ENCODE assay signal across 12 cellular contexts in genomic region chr2:216349366-216349765, GRCh38. TPM values are rescaled to one million over a fixed set of nuclear protein-coding genes. Genes with fewer than 3 reads are reported as not detected.
A peak's percentile ranks its signal among the peaks of the same experiment; 100 is the strongest.
DNase-seq lines count a peak whose midpoint lies in the region; ATAC-seq, FAIRE-seq and TF ChIP-seq lines count a peak whose summit lies in the region.
"Had no signal": no experiment of that assay in that cellular context is flagged by ENCODE, and none has a peak within 500 bp of the region (broad histone marks: within the 10 kb centered on the region; RNA-seq: fewer than 3 reads in every experiment).

No MANE protein-coding gene starts in this region.

- in situ Hi-C loops in Panc1 (cut with HindIII; ENCODE audit: low pct_unique_long_range_greater_than_20kb, low sequenced_read_pairs) = no loop called here

- no peak for FAIRE-seq in H54 (lab: Jason Lieb, UNC)

- H3K27me3 ChIP-seq in CD4-positive, CD25-positive, alpha-beta regulatory T cell (ENCODE audit: control insufficient read depth, insufficient read depth, low read length) = no peaks in the 10 kb centered on the region
- no peaks in the 10 kb centered on the region for H3K27me3 ChIP-seq in Panc1 (ENCODE audit: control insufficient read depth, insufficient read depth, low read length)
- H3K27me3 ChIP-seq: ascending aorta, testis had no signal

- TF ChIP-seq CTCF in Panc1 (IDR thresholded peaks at IDR 0.05) = no peak

- peaks cover 0 to 2% (median 0%) of the 10 kb centered on the region in 7 donors for H3K9me3 Mint-ChIP-seq in CD4-positive, CD25-positive, alpha-beta regulatory T cell

- intact Hi-C loops in Panc1 (cut with micrococcal nuclease; ENCODE audit: unreplicated experiment) = no loop called here

- H3K36me3 Mint-ChIP-seq in CD4-positive, CD25-positive, alpha-beta regulatory T cell = peaks cover 3% of the 10 kb centered on the region

- peak overlapping the region in 1 of 3 donors; percentile 51 for H3K27ac Mint-ChIP-seq in CD4-positive, CD25-positive, alpha-beta regulatory T cell

- H3K4me1 Mint-ChIP-seq in CD4-positive, CD25-positive, alpha-beta regulatory T cell = peaks cover 20 to 77% (median 59%) of the 10 kb centered on the region in 4 donors

- no peak overlapping the region for H3K27ac ChIP-seq in CD4-positive, CD25-positive, alpha-beta regulatory T cell (ENCODE audit: insufficient read depth, low read length, poor library complexity, severe bottlenecking)
- H3K27ac ChIP-seq in Panc1 (ENCODE audit: low read length) = no peak overlapping the region
- H3K27ac ChIP-seq: ascending aorta, testis had no signal

- no TSS peak for BruUV-seq in Panc1 (replicated peaks; lab: Mats Ljungman, UMichigan)

- no peak for TF ChIP-seq POLR2A in H54 (IDR thresholded peaks at IDR 0.05; ENCODE audit: low read depth, low read length)

- peaks cover 62% of the 10 kb centered on the region for H3K4me1 ChIP-seq in CD4-positive, CD25-positive, alpha-beta regulatory T cell (ENCODE audit: control insufficient read depth, insufficient read depth, low read length, poor library complexity, severe bottlenecking)
- H3K4me1 ChIP-seq in Panc1 (ENCODE audit: control insufficient read depth, insufficient read depth, low read length) = no peaks in the 10 kb centered on the region
- H3K4me1 ChIP-seq: ascending aorta, testis had no signal

- H3K27me3 Mint-ChIP-seq in CD4-positive, CD25-positive, alpha-beta regulatory T cell = no peaks in the 10 kb centered on the region

- no peak overlapping the region for H3K4me3 ChIP-seq in CD4-positive, CD25-positive, alpha-beta regulatory T cell (ENCODE audit: low read depth, low read length)
- no peak overlapping the region for H3K4me3 ChIP-seq in Panc1 (ENCODE audit: low read depth in 2 of 2, low read length in 2 of 2)
- H3K4me3 ChIP-seq: ascending aorta, testis had no signal

- no peaks in the 10 kb centered on the region for H3K36me3 ChIP-seq in CD4-positive, CD25-positive, alpha-beta regulatory T cell (ENCODE audit: control insufficient read depth, insufficient read depth, low read length)
- no peaks in the 10 kb centered on the region for H3K36me3 ChIP-seq in Panc1 (ENCODE audit: control insufficient read depth, insufficient read depth, low read length)
- H3K36me3 ChIP-seq: ascending aorta had no signal

- DNase-seq in CD4-positive, CD25-positive, alpha-beta regulatory T cell = no peak
- DNase-seq in DMS153 (lab: John Stamatoyannopoulos, UW) = peak; percentile 81
- no peak for DNase-seq in Panc1 (ENCODE audit: low read depth, low spot score)
- DNase-seq in iPS-NIHi7 (ENCODE audit: extremely low spot score) = peak; percentile 56
- DNase-seq in A172 (ENCODE audit: low spot score) = no peak
- no peak for DNase-seq in Ammon's horn (ENCODE audit: low spot score)
- DNase-seq in H54 (ENCODE audit: insufficient read length, low spot score) = no peak
- DNase-seq: midbrain, testis had no signal

- CTCF ChIA-PET in Panc1 (lab: Charles Lee) = no interaction called here

- H3K4me3 Mint-ChIP-seq in CD4-positive, CD25-positive, alpha-beta regulatory T cell = peak overlapping the region; percentile 1 to 71 (median 8)

- ATAC-seq in CD4-positive, CD25-positive, alpha-beta regulatory T cell (ENCODE audit: low read depth in 2 of 2) = no peak
- ATAC-seq in Panc1 = peak; percentile 58
- no peak for ATAC-seq in GM19395 (IDR thresholded peaks at IDR 0.05; ENCODE audit: unreplicated experiment)

- POLR2A ChIA-PET in Panc1 (lab: Charles Lee) = no interaction called here

- no peaks in the 10 kb centered on the region for H3K9me3 ChIP-seq in CD4-positive, CD25-positive, alpha-beta regulatory T cell (ENCODE audit: control insufficient read depth in 2 of 2, low read length in 2 of 2)
- H3K9me3 ChIP-seq in Panc1 (ENCODE audit: control insufficient read depth, insufficient read depth, low read depth, low read length) = no peaks in the 10 kb centered on the region
- H3K9me3 ChIP-seq: ascending aorta, testis had no signal

RNA-seq across cellular contexts. Expression of gene MARCHF4, which starts 22.9 kb away (rescaled TPM):
- total RNA-seq in CD4-positive, CD25-positive, alpha-beta regulatory T cell = not detected
- not detected for polyA plus RNA-seq in CD4-positive, CD25-positive, alpha-beta regulatory T cell
- total RNA-seq in Panc1 (2021; ENCODE audit: unreplicated experiment) = 1.3 TPM
- polyA plus RNA-seq in Panc1 (2012; ENCODE audit: insufficient read length) = 0.62 TPM
- total RNA-seq in A172 (2014; rRNA removed; shearing (Covaris generic)) = 6.4 and 6.9 TPM in 2 replicates
- total RNA-seq: activated CD8-positive, alpha-beta memory T cell treated with anti-CD3 and anti-CD28 coated beads for 36 hours; ascending aorta had no signal

Comparison
In these comparisons a context has a peak if more than half of its experiments do, and no peak if none do; other contexts are left out.
1. DNase-seq: peak in DMS153 (single experiment) and iPS-NIHi7 (single experiment); none in CD4-positive, CD25-positive, alpha-beta regulatory T cell (0 of 3), Panc1 (single experiment), A172 (single experiment), Ammon's horn (single experiment) and H54 (single experiment).